In the genomic region with DNA sequence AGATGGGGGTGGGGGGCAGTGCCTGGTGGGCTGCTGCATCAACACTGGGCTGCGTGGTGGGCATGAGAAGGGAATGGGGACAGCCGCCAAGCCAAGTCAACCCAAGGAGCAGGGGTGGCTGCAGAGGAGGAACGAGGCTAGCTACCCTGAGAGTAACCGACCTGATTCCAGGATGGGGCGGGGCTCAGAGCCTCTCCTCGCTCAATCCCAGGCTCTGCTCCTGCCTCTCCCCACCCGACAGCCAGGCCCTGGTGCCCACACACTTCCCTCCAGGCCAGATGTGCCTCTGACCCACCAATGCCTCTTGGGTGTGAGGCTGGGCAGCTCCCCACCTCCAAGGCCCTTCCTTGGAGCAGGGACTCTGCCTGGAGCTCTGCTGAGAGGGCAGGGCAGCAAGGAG, we compare ENCODE assay signal across 20 cellular contexts. TPM values are rescaled to one million over a fixed set of nuclear protein-coding genes. Genes with fewer than 3 reads are reported as not detected.
"Had no signal": no experiment of that assay in that cellular context is flagged by ENCODE, and none has a peak within 500 bp of the region (broad histone marks: within the 10 kb centered on the region; RNA-seq: fewer than 3 reads in every experiment).

No MANE protein-coding gene starts in this region.

- H3K36me3 ChIP-seq: colonic mucosa, lower lobe of right lung, neutrophil, pancreas, right lobe of liver, thoracic aorta had no signal

- H3K4me3 ChIP-seq: colonic mucosa, lower lobe of right lung, pancreas, right lobe of liver, smooth muscle cell had no signal

- H3K9me3 ChIP-seq: colonic mucosa, lower lobe of right lung, neutrophil, pancreas, right lobe of liver, thoracic aorta had no signal

- H3K27ac ChIP-seq: colonic mucosa, lower lobe of right lung, neutrophil, pancreas, right lobe of liver, thoracic aorta had no signal

- DNase-seq: activated B cell treated with CpG ODN at 0.5 μM for 24 hours; activated CD4-positive, alpha-beta T cell treated with anti-CD3 and anti-CD28 coated beads, Interleukin-2, amount 50 U/mL, for 4 hours; activated naive CD8-positive, alpha-beta T cell treated with anti-CD3 and anti-CD28 coated beads, Interleukin-2, amount 10 ng/mL, durations not matched to agents 7 days and 5 days; colonic mucosa; foreskin melanocyte; glutamatergic neuron; left colon; lower lobe of right lung; natural killer cell; right lobe of liver; stimulated activated CD4-positive, alpha-beta T cell treated with anti-CD3 and anti-CD28 coated beads, Interleukin-4, amount 100 ng/mL, for 1 hour; stimulated activated naive CD8-positive, alpha-beta T cell treated with anti-CD3 and anti-CD28 coated beads, Interleukin-15, amount 100 ng/mL, for 72 hours had no signal

- ATAC-seq: lower lobe of right lung, natural killer cell, pancreas, right lobe of liver had no signal

- FAIRE-seq: islet of Langerhans, pancreas, TTC549 had no signal

RNA-seq across cellular contexts. Expression of a gene that starts 2.7 kb away (rescaled TPM):
- total RNA-seq: epithelial cell of proximal tubule, mesenteric fat pad had no signal
